1 cellular context compared by ENCODE assay signal in genomic region chr7:100629117-100629711, GRCh38.
TF ChIP-seq lines count a peak whose summit lies in the region.

No MANE protein-coding gene starts in this region.

TF ChIP-seq in GM12878, 131 proteins besides CTCF, POLR2A, EP300 and RAD21:
- no peak for TF ChIP-seq SUZ12 (IDR thresholded peaks at IDR 0.05; ENCODE audit: unreplicated experiment)
- no peak for TF ChIP-seq CBX3 (IDR thresholded peaks at IDR 0.05; ENCODE audit: borderline replicate concordance, low read depth)
- TF ChIP-seq KAT2A (conservative IDR thresholded peaks at IDR 0.05; ENCODE audit: control insufficient read depth, low read depth, low read length): no peak
- 0 out of 2 replicates have a peak, but pooled peaks have one; percentile 27 for TF ChIP-seq RUNX3 (IDR thresholded peaks at IDR 0.05; ENCODE audit: low read length)
